In genomic region chr4:168634276-168634802, GRCh38 we compare ENCODE assay signal across 1 cellular context.
TF ChIP-seq lines count a peak whose summit lies in the region.

No MANE protein-coding gene starts in this region.

TF ChIP-seq in GM23338, 12 proteins besides CTCF, POLR2A, EP300 and RAD21 (continued from another document):
- TF ChIP-seq ZNF462 (CRISPR knock-in tag; IDR thresholded peaks at IDR 0.05) (no peak), REST (IDR thresholded peaks at IDR 0.05; ENCODE audit: unreplicated experiment) (no peak), EZH2phosphoT487 (IDR thresholded peaks at IDR 0.05; ENCODE audit: unreplicated experiment) (no peak), STAT1 (IDR thresholded peaks at IDR 0.05; ENCODE audit: unreplicated experiment) (no peak), ETS1 (IDR thresholded peaks at IDR 0.05) (no peak)
